Comparison of ENCODE assay signal across 8 cellular contexts in genomic region chr13:102596147-102597028, GRCh38. TPM values are rescaled to one million over a fixed set of nuclear protein-coding genes. Genes with fewer than 3 reads are reported as not detected.
DNase-seq lines count a peak whose midpoint lies in the region; ATAC-seq and TF ChIP-seq lines count a peak whose summit lies in the region.

Gene TPP2, plus strand, starts transcription at chr13:102596986. Its CDS starts 53 bp downstream, at chr13:102597039.

- H3K4me3 ChIP-seq in mucosa of rectum (ENCODE audit: low read length in 2 of 2): peak within 1 kb of the TSS; percentile 93 to 96

- peak; percentile 93 for TF ChIP-seq POLR2A in erythroblast (IDR thresholded peaks at IDR 0.05; ENCODE audit: low read length)

- peak within 1 kb of the TSS; percentile 99 for H3K4me3 Mint-ChIP-seq in activated T-cell treated with anti-CD3 and anti-CD28 coated beads, Interleukin-2, amount 50 U/mL, for 24 hours

- peak within 1 kb of the TSS; percentile 99 to 100 for H3K9ac ChIP-seq in mucosa of rectum (ENCODE audit: low read depth in 1 of 2, low read length in 2 of 2)

- no peaks in the 10 kb centered on the region for H3K9me3 ChIP-seq in mucosa of rectum (ENCODE audit: control insufficient read depth in 2 of 2, low read length in 2 of 2)

- peaks cover 0 to 2% of the 10 kb centered on the region in 2 donors for H3K36me3 ChIP-seq in mucosa of rectum (ENCODE audit: control insufficient read depth in 2 of 2, insufficient read depth in 2 of 2, low read length in 2 of 2)

- no peaks in the 10 kb centered on the region for H3K27me3 Mint-ChIP-seq in activated T-cell treated with anti-CD3 and anti-CD28 coated beads, Interleukin-2, amount 50 U/mL, for 24 hours

- peak within 1 kb of the TSS; percentile 99 to 100 for H3K27ac ChIP-seq in mucosa of rectum (ENCODE audit: low read depth in 2 of 2, low read length in 2 of 2)

- H3K4me1 Mint-ChIP-seq in activated T-cell treated with anti-CD3 and anti-CD28 coated beads, Interleukin-2, amount 50 U/mL, for 24 hours (ENCODE audit: low read depth): peaks cover 65% of the 10 kb centered on the region

- peaks cover 13 to 17% of the 10 kb centered on the region in 2 donors for H3K4me1 ChIP-seq in mucosa of rectum (ENCODE audit: control insufficient read depth in 2 of 2, insufficient read depth in 2 of 2, low read length in 2 of 2)

- H3K36me3 Mint-ChIP-seq in activated T-cell treated with anti-CD3 and anti-CD28 coated beads, Interleukin-2, amount 50 U/mL, for 24 hours (ENCODE audit: low read depth): peaks cover 45% of the 10 kb centered on the region

- in situ Hi-C loops in KBM-7 (cut with MboI; ENCODE audit: low pct_unique_long_range_greater_than_20kb, low sequenced_read_pairs): no loop called here

- peak; percentile 93 for DNase-seq in DMS153 treated with DMSO at 0.1 percent for 48 hours (lab: John Stamatoyannopoulos, UW; ENCODE audit: unreplicated experiment)
- DNase-seq in KBM-7: peak; percentile 98
- DNase-seq in activated T-cell treated with anti-CD3 and anti-CD28 coated beads, Interleukin-2, amount 50 U/mL, for 24 hours: peak; percentile 99
- DNase-seq in erythroblast (lab: John Stamatoyannopoulos, UW): peak; percentile 99
- DNase-seq in stimulated activated CD8-positive, alpha-beta memory T cell treated with anti-CD3 and anti-CD28 coated beads, Interleukin-4, amount 100 ng/mL, for 48 hours: peak; percentile 99

- peak; percentile 85 for ATAC-seq in GM21717 (IDR thresholded peaks at IDR 0.05; ENCODE audit: unreplicated experiment)

- H3K9me3 Mint-ChIP-seq in activated T-cell treated with anti-CD3 and anti-CD28 coated beads, Interleukin-2, amount 50 U/mL, for 24 hours: no peaks in the 10 kb centered on the region

- no peaks in the 10 kb centered on the region for H3K27me3 ChIP-seq in mucosa of rectum (ENCODE audit: control insufficient read depth in 2 of 2, insufficient read depth in 2 of 2, low read length in 2 of 2)

- H3K27ac Mint-ChIP-seq in activated T-cell treated with anti-CD3 and anti-CD28 coated beads, Interleukin-2, amount 50 U/mL, for 24 hours: peak within 1 kb of the TSS; percentile 100

TF ChIP-seq in PFSK-1, 5 proteins besides CTCF, POLR2A, EP300 and RAD21:
- peak; percentile 79; the same call in 1 of the 2 replicates for TF ChIP-seq TAF1 (IDR thresholded peaks at IDR 0.05; ENCODE audit: borderline replicate concordance, insufficient read depth, low read length)
- TF ChIP-seq FOXP2 (optimal IDR thresholded peaks at IDR 0.05; ENCODE audit: borderline replicate concordance, extremely low read depth, extremely low read length, insufficient read depth): peak; percentile 89
- TF ChIP-seq SIN3A (IDR thresholded peaks at IDR 0.05; ENCODE audit: borderline replicate concordance, insufficient read depth, low read length): 0 out of 2 replicates have a peak, but pooled peaks have one; percentile 26
- peak; percentile 79; the same call in 1 of the 2 replicates for TF ChIP-seq POLR2AphosphoS5 (IDR thresholded peaks at IDR 0.05; ENCODE audit: low read depth, low read length)
- TF ChIP-seq REST (IDR thresholded peaks at IDR 0.05; ENCODE audit: insufficient read depth in 1 of 2, low read depth in 2 of 2, low read length in 2 of 2): no peak
TF ChIP-seq in PFSK-1: peak in this region for 4.

RNA-seq across cellular contexts. Expression of gene TPP2, which starts in this region (rescaled TPM):
- polyA plus RNA-seq in PFSK-1 (2012; ENCODE audit: insufficient read length, low read depth): 7.5 TPM

Comparison
In these comparisons a context has a peak if more than half of its experiments do, and no peak if none do; other contexts are left out.
1. Peak in every context shown above with its lines: DNase-seq, ATAC-seq, H3K4me3 ChIP-seq and H3K27ac ChIP-seq.